In genomic region chr17:81392909-81393654, GRCh38 we compare ENCODE assay signal across 9 cellular contexts. TPM values are rescaled to one million over a fixed set of nuclear protein-coding genes. Genes with fewer than 3 reads are reported as not detected.
DNase-seq lines count a peak whose midpoint lies in the region; ATAC-seq, FAIRE-seq and TF ChIP-seq lines count a peak whose summit lies in the region.
"Had no signal": no experiment of that assay in that cellular context is flagged by ENCODE, and none has a peak within 500 bp of the region (broad histone marks: within the 10 kb centered on the region; RNA-seq: fewer than 3 reads in every experiment).

No MANE protein-coding gene starts in this region.

- peaks cover 26 to 27% of the 10 kb centered on the region in 2 donors for H3K4me1 Mint-ChIP-seq in immature natural killer cell

- no peaks in the 10 kb centered on the region for H3K9me3 Mint-ChIP-seq in immature natural killer cell

- H3K4me3 ChIP-seq in adipocyte (ENCODE audit: low read length) = peak overlapping the region; percentile 90
- H3K4me3 ChIP-seq in stomach = peak overlapping the region; percentile 71 to 84 (median 80)

- no peaks in the 10 kb centered on the region for H3K36me3 Mint-ChIP-seq in immature natural killer cell
- H3K36me3 Mint-ChIP-seq: CD4-positive, CD25-positive, alpha-beta regulatory T cell had no signal

- DNase-seq in NCI-H1092 treated with DMSO at 0.1 percent for 48 hours (lab: John Stamatoyannopoulos, UW) (peak; percentile 36), NCI-H1092 (lab: John Stamatoyannopoulos, UW) (no peak), adipocyte (ENCODE audit: low read depth) (peak; percentile 46), immature natural killer cell (no peak), stomach (no peak), HTR-8/SVneo (ENCODE audit: insufficient read length, low spot score) (no peak)

- peaks cover 33 to 61% (median 49%) of the 10 kb centered on the region in 3 donors for H3K27me3 Mint-ChIP-seq in immature natural killer cell (ENCODE audit: low read depth in 3 of 3)

- H3K27ac ChIP-seq in stomach = peak overlapping the region; percentile 89 to 99 (median 99)

- WGBS in stomach, 5 donors = 1% methylated on average over 41 to 93 of the region's 93 CpGs

- H3K4me3 Mint-ChIP-seq in immature natural killer cell = peak overlapping the region; percentile 48 to 71 (median 67)

- H3K4me1 ChIP-seq in adipocyte (ENCODE audit: control insufficient read depth, insufficient read depth, low read length) = peaks cover 47% of the 10 kb centered on the region
- H3K4me1 ChIP-seq in stomach = peaks cover 43 to 75% (median 67%) of the 10 kb centered on the region in 4 donors

- intact Hi-C loops in stomach (cut with DNase I; ENCODE audit: low total_unique reads) = no loop called here

- peak overlapping the region; percentile 86 for H3K9ac ChIP-seq in adipocyte (ENCODE audit: low read length)

- FAIRE-seq in HTR-8/SVneo (lab: Jason Lieb, UNC) = no peak

- ATAC-seq in GM19035 (IDR thresholded peaks at IDR 0.05; ENCODE audit: unreplicated experiment) (no peak), GM21528 (IDR thresholded peaks at IDR 0.05; ENCODE audit: low FRiP score, unreplicated experiment) (no peak)

- no peak for TF ChIP-seq POLR2A in stomach (IDR thresholded peaks at IDR 0.05)

- no peak for TF ChIP-seq EP300 in stomach (IDR thresholded peaks at IDR 0.05)

- H3K9me3 ChIP-seq in adipocyte (ENCODE audit: control insufficient read depth, low read length) (no peaks in the 10 kb centered on the region), stomach (no peaks in the 10 kb centered on the region)

- H3K36me3 ChIP-seq in adipocyte (ENCODE audit: control insufficient read depth, insufficient read depth, low read length, severe bottlenecking) (no peaks in the 10 kb centered on the region), stomach (no peaks in the 10 kb centered on the region)

- TF ChIP-seq CTCF in stomach (IDR thresholded peaks at IDR 0.05) = no peak

- H3K27me3 ChIP-seq in adipocyte (replicated peaks; ENCODE audit: control insufficient read depth, insufficient read depth, low read length) (no peaks in the 10 kb centered on the region), stomach (peaks cover 0 to 54% (median 21%) of the 10 kb centered on the region in 3 donors)

- peak overlapping the region in 2 of 6 donors; percentile 12 to 55 for H3K27ac Mint-ChIP-seq in immature natural killer cell
- H3K27ac Mint-ChIP-seq: CD4-positive, CD25-positive, alpha-beta regulatory T cell had no signal

RNA-seq across cellular contexts. Expression of gene BAHCC1, which starts 2.2 kb away (rescaled TPM):
- polyA plus RNA-seq in immature natural killer cell (under 1 TPM in 1 of 3 donors, not detected in 2; 0.02 TPM), stomach (1 to 10 TPM; 4.9 to 6.6 (median 5.1) TPM)
- total RNA-seq in stomach = 10 to 100 TPM in 4 of 5 donors, 1 to 10 TPM in 1; 8.6 to 56.2 (median 15.2) TPM
- polyA plus RNA-seq: CD4-positive, CD25-positive, alpha-beta regulatory T cell had no signal

Comparison
In these comparisons a context has a peak if more than half of its experiments do, and no peak if none do; other contexts are left out.
1. DNase-seq: peak in NCI-H1092 treated with DMSO at 0.1 percent for 48 hours (single experiment) and adipocyte (single experiment); none in NCI-H1092 (single experiment), immature natural killer cell (0 of 3), stomach (single experiment) and HTR-8/SVneo (single experiment).
2. RNA of gene BAHCC1, which starts 2.2 kb away (polyA plus RNA-seq): 4.9 to 6.6 TPM in stomach; 0.02 TPM in immature natural killer cell; every median in the first group is over 4 times any median in the second.